In the genomic region with DNA sequence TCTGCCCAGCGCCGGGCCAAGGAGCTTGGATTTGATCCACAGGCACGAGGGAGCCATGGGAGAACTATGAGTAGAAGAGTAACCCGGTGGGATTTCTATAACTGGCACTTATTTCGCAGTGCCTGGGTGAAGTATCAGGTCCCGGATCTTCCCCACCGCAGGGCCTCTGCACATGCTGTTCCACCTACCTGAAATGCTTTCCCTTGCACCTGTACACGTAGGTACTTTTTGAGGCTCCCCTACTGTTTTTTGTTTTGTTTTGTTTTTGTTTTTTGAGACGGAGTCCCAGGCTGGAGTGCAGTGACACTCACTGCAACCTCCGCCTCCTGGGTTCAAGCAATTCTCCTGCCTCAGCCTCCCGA, we compare ENCODE assay signal across 8 cellular contexts. TPM values are rescaled to one million over a fixed set of nuclear protein-coding genes. Genes with fewer than 3 reads are reported as not detected.
DNase-seq lines count a peak whose midpoint lies in the region; ATAC-seq and TF ChIP-seq lines count a peak whose summit lies in the region.

No MANE protein-coding gene starts in this region.

- in situ Hi-C loops in GM13977 (cut with MboI; ENCODE audit: low pct_unique_long_range_greater_than_20kb, low sequenced_read_pairs, unreplicated experiment): no loop called here

- H3K27ac ChIP-seq in SK-N-MC: no peak overlapping the region
- peak overlapping the region in 2 of 4 donors; percentile 73 to 85 for H3K27ac ChIP-seq in esophagus muscularis mucosa (replicated peaks in 1 of 4)

- H3K4me3 ChIP-seq in SK-N-MC (peak overlapping the region; percentile 85), esophagus muscularis mucosa (peak overlapping the region; percentile 59 to 73 (median 62)), skeletal muscle satellite cell (ENCODE audit: low read length) (peak overlapping the region; percentile 61)

- no peak for TF ChIP-seq POLR2A in esophagus muscularis mucosa (IDR thresholded peaks at IDR 0.05; ENCODE audit: low read depth)

- H3K9ac ChIP-seq in SK-N-MC (ENCODE audit: insufficient read length) (no peak overlapping the region), skeletal muscle satellite cell (ENCODE audit: low read depth, low read length) (no peak overlapping the region)

- H3K9me3 ChIP-seq in SK-N-MC (ENCODE audit: low read depth, low read length) (no peaks in the 10 kb centered on the region), esophagus muscularis mucosa (no peaks in the 10 kb centered on the region), skeletal muscle satellite cell (replicated peaks; ENCODE audit: low read length) (no peaks in the 10 kb centered on the region)

- H3K4me1 ChIP-seq in esophagus muscularis mucosa (peaks cover 18 to 37% (median 29%) of the 10 kb centered on the region in 4 donors), skeletal muscle satellite cell (ENCODE audit: control insufficient read depth, insufficient read depth, low read length) (peaks cover 3% of the 10 kb centered on the region)

- 51% methylated on average over 9 of the region's 11 CpGs for WGBS in esophagus muscularis mucosa

- no peaks in the 10 kb centered on the region for H3K36me3 ChIP-seq in SK-N-MC (ENCODE audit: insufficient read depth, low read length)
- peaks cover 0 to 4% (median 0%) of the 10 kb centered on the region in 4 donors for H3K36me3 ChIP-seq in esophagus muscularis mucosa
- no peaks in the 10 kb centered on the region for H3K36me3 ChIP-seq in skeletal muscle satellite cell (ENCODE audit: insufficient read depth, low read length)

- no peak for ATAC-seq in HG02870 (IDR thresholded peaks at IDR 0.05; ENCODE audit: unreplicated experiment)

- no peak for DNase-seq in GM13977 (ENCODE audit: low spot score)
- no peak for DNase-seq in SK-N-MC (ENCODE audit: low read depth, low spot score)
- no peak for DNase-seq in esophagus muscularis mucosa (ENCODE audit: extremely low spot score)
- DNase-seq in NCI-H2171 (lab: John Stamatoyannopoulos, UW): no peak
- no peak for DNase-seq in SHP77 (lab: John Stamatoyannopoulos, UW)
- no peak for DNase-seq in stimulated activated CD4-positive, alpha-beta T cell treated with anti-CD3 and anti-CD28 coated beads, Interleukin-15, amount 100 ng/mL, for 24 hours

- TF ChIP-seq EP300 in esophagus muscularis mucosa (IDR thresholded peaks at IDR 0.05): no peak

- peak overlapping the region; percentile 77 for H3K4me2 ChIP-seq in skeletal muscle satellite cell (ENCODE audit: low read length)

- TF ChIP-seq CTCF in GM13977 (IDR thresholded peaks at IDR 0.05; ENCODE audit: extremely low read depth, insufficient read depth, missing control alignments): peak; percentile 1
- no peak for TF ChIP-seq CTCF in esophagus muscularis mucosa (IDR thresholded peaks at IDR 0.05)

- intact Hi-C loops in esophagus muscularis mucosa (cut with DNase I): no loop called here

- H3K27me3 ChIP-seq in esophagus muscularis mucosa: peaks cover 0 to 64% (median 13%) of the 10 kb centered on the region in 4 donors
- peaks cover 20% of the 10 kb centered on the region for H3K27me3 ChIP-seq in skeletal muscle satellite cell (ENCODE audit: control insufficient read depth, insufficient read depth, low read length)

RNA-seq across cellular contexts. Expression of a gene that starts 0.4 kb away (rescaled TPM):
- total RNA-seq in esophagus muscularis mucosa: 10 to 100 TPM; 23.7 to 36.0 (median 30.0) TPM
- total RNA-seq in skeletal muscle satellite cell (2012; rRNA removed): 0.22 and 0.51 TPM in 2 replicates

RNA-seq across cellular contexts. Expression of a gene that starts 20.5 kb away (rescaled TPM):
- total RNA-seq in esophagus muscularis mucosa: 10 to 100 TPM in 3 of 4 donors, 1 to 10 TPM in 1; 3.7 to 37.9 (median 22.6) TPM
- total RNA-seq in skeletal muscle satellite cell (2012; rRNA removed): 60.3 and 159 TPM in 2 replicates

RNA-seq across cellular contexts. Expression of a gene that starts 22.2 kb away (rescaled TPM):
- 100 to 1,000 TPM; 256 to 473 (median 358) TPM for total RNA-seq in esophagus muscularis mucosa
- 161 and 190 TPM in 2 replicates for total RNA-seq in skeletal muscle satellite cell (2012; rRNA removed)

RNA-seq across cellular contexts. Expression of a gene that starts 22.3 kb away (rescaled TPM):
- 10 to 100 TPM; 26.1 to 34.0 (median 29.3) TPM for total RNA-seq in esophagus muscularis mucosa
- total RNA-seq in skeletal muscle satellite cell (2012; rRNA removed): 35.0 and 44.6 TPM in 2 replicates

RNA-seq across cellular contexts. Expression of a gene that starts 35.3 kb away (rescaled TPM):
- total RNA-seq in esophagus muscularis mucosa: 10 to 100 TPM; 25.7 to 63.2 (median 47.4) TPM
- total RNA-seq in skeletal muscle satellite cell (2012; rRNA removed): 52.0 and 56.5 TPM in 2 replicates
